In genomic region chr1:208351838-208352237, GRCh38 we compare ENCODE assay signal across 24 cellular contexts.
DNase-seq lines count a peak whose midpoint lies in the region; ATAC-seq, FAIRE-seq and TF ChIP-seq lines count a peak whose summit lies in the region.
"Had no signal": no experiment of that assay in that cellular context is flagged by ENCODE, and none has a peak within 500 bp of the region (broad histone marks: within the 10 kb centered on the region; RNA-seq: fewer than 3 reads in every experiment).

No MANE protein-coding gene starts in this region.

- no peak for FAIRE-seq in HepG2 (lab: Jason Lieb, UNC)
- peak; percentile 35 for FAIRE-seq in K562 (lab: Jason Lieb, UNC)
- FAIRE-seq: A204.1, D721Med, GM12891, GM18507 had no signal

- no peaks in the 10 kb centered on the region for H3K9me1 ChIP-seq in K562 (ENCODE audit: control insufficient read depth, insufficient read depth, low read length)

- CTCF ChIA-PET in HepG2 (lab: Yijun Ruan, JAX; ENCODE audit: low intra/inter-chr PET ratio, low total read pairs) (no interaction called here), SK-N-SH (lab: Yijun Ruan, JAX) (interaction anchor here (1.1 to 1.5 kb wide), 2 partner anchors 19 to 354 kb away, joined by 3 read pairs; no protein-coding TSS in a partner anchor), K562 (lab: Yijun Ruan, JAX; ENCODE audit: low intra/inter-chr PET ratio) (no interaction called here)

- in situ Hi-C loops in HepG2 (cut with HindIII; ENCODE audit: extremely low pct_ligation_motif_present, low pct_unique_long_range_greater_than_20kb): no loop called here
- in situ Hi-C loops in K562 (cut with MboI): no loop called here
- in situ Hi-C loops in KBM-7 (cut with MboI; ENCODE audit: low pct_unique_long_range_greater_than_20kb, low sequenced_read_pairs): no loop called here

- TF ChIP-seq EP300 in HepG2 (IDR thresholded peaks at IDR 0.05; ENCODE audit: low read depth in 2 of 2, low read length in 2 of 2) (no peak), HepG2 (CRISPR knock-in tag; IDR thresholded peaks at IDR 0.05; ENCODE audit: borderline replicate concordance) (no peak), SK-N-SH (IDR thresholded peaks at IDR 0.05; ENCODE audit: borderline replicate concordance in 1 of 2, low read depth in 1 of 2, low read length in 1 of 2) (peak in 1 of 2 experiments; percentile 48; a peak in 1 of 4 replicates), K562 (IDR thresholded peaks at IDR 0.05; ENCODE audit: low read length) (no peak)

- DNase-seq in HepG2 (ENCODE audit: low spot score): no peak
- no peak for DNase-seq in right lobe of liver
- DNase-seq in SK-N-SH: peak; percentile 42
- peak; percentile 16 to 38 (median 32) for DNase-seq in K562 (ENCODE audit: extremely low read depth in 1 of 4, low spot score in 3 of 4)
- DNase-seq in AG08395 (ENCODE audit: low spot score): no peak
- no peak for DNase-seq in KBM-7
- DNase-seq: AML-193; BE2C; CD4-positive, alpha-beta T cell; CD8-positive, alpha-beta memory T cell; DMS 273 treated with DMSO at 0.1 percent for 48 hours; DMS79; GF-D8; H9; HFFc6 had no signal

- BruUV-seq in HepG2 (replicated peaks; lab: Mats Ljungman, UMichigan) (no TSS peak), K562 (replicated peaks; lab: Mats Ljungman, UMichigan) (no TSS peak)

- intact Hi-C loops in HepG2 (cut with micrococcal nuclease; ENCODE audit: unreplicated experiment) (loop anchor here (10.0 kb wide), 1 partner anchor 1003 kb away; no protein-coding TSS in a partner anchor), right lobe of liver (cut with DNase I) (no loop called here), K562 (cut with micrococcal nuclease) (no loop called here)

- no peaks in the 10 kb centered on the region for H3F3A ChIP-seq in SK-N-SH (replicated peaks; ENCODE audit: insufficient read depth)

- no peaks in the 10 kb centered on the region for H3K9me3 ChIP-seq in HepG2 (ENCODE audit: low read length)
- H3K9me3 ChIP-seq in right lobe of liver: no peaks in the 10 kb centered on the region
- no peaks in the 10 kb centered on the region for H3K9me3 ChIP-seq in SK-N-SH
- no peaks in the 10 kb centered on the region for H3K9me3 ChIP-seq in K562 (replicated peaks; ENCODE audit: control insufficient read depth, insufficient read depth, low read depth, low read length)
- H3K9me3 ChIP-seq: BE2C had no signal

- no peaks in the 10 kb centered on the region for H3K9me2 ChIP-seq in SK-N-SH

- H3K27me3 ChIP-seq in HepG2 (ENCODE audit: control insufficient read depth in 1 of 2, insufficient read depth in 2 of 2, low read length in 2 of 2) (no peaks in the 10 kb centered on the region), right lobe of liver (no peaks in the 10 kb centered on the region), SK-N-SH (ENCODE audit: insufficient read depth) (no peaks in the 10 kb centered on the region), K562 (ENCODE audit: control insufficient read depth in 2 of 2, insufficient read depth in 2 of 2, low read length in 2 of 2) (peaks cover 0 to 9% of the 10 kb centered on the region in 2 experiments; a peak in 3 of 5 replicates)
- H3K27me3 ChIP-seq: BE2C; BLaER1 treated with 17β-estradiol and CSF1 and Interleukin-3, amounts not matched to agents 10 nM and 100 nM had no signal

- ATAC-seq in HepG2 (no peak), right lobe of liver (no peak), K562 (peak; percentile 83), HG03460 (IDR thresholded peaks at IDR 0.05; ENCODE audit: unreplicated experiment) (no peak)
- ATAC-seq: GM23338, HCT116 had no signal

- H3K4me3 ChIP-seq in HepG2 (replicated peaks in 1 of 3; ENCODE audit: insufficient read depth in 1 of 3, low read depth in 2 of 3, low read length in 3 of 3) (no peak overlapping the region), right lobe of liver (no peak overlapping the region), SK-N-SH (ENCODE audit: low read depth in 2 of 2, low read length in 1 of 2) (no peak overlapping the region), K562 (no peak overlapping the region)
- H3K4me3 ChIP-seq: BLaER1 treated with 17β-estradiol and CSF1 and Interleukin-3, amounts not matched to agents 10 nM and 100 nM; GM23338 had no signal

- H3K27ac ChIP-seq in HepG2 (ENCODE audit: extremely low read length, insufficient read depth, low read length) (no peak overlapping the region), right lobe of liver (no peak overlapping the region), SK-N-SH (ENCODE audit: low read depth in 2 of 2, low read length in 1 of 2) (no peak overlapping the region; a peak in 1 of 4 replicates), K562 (ENCODE audit: extremely low read depth, low read depth, low read length) (no peak overlapping the region)
- H3K27ac ChIP-seq: 22Rv1; BLaER1 treated with 17β-estradiol and CSF1 and Interleukin-3, amounts not matched to agents 10 nM and 100 nM had no signal

- H3K4me1 ChIP-seq in HepG2 (ENCODE audit: insufficient read depth, low read length) (no peaks in the 10 kb centered on the region), right lobe of liver (no peaks in the 10 kb centered on the region), SK-N-SH (ENCODE audit: control insufficient read depth in 1 of 2, insufficient read depth in 2 of 2, low read depth in 1 of 2, low read length in 1 of 2) (peaks cover 0 to 6% of the 10 kb centered on the region in 2 experiments; a peak in 2 of 4 replicates), K562 (replicated peaks in 1 of 2; ENCODE audit: control insufficient read depth in 2 of 2, insufficient read depth in 2 of 2, low read length in 2 of 2) (peaks cover 0 to 4% of the 10 kb centered on the region in 2 experiments; a peak in 1 of 5 replicates)
- H3K4me1 ChIP-seq: BE2C; BLaER1 treated with 17β-estradiol and CSF1 and Interleukin-3, amounts not matched to agents 10 nM and 100 nM had no signal

- no peak for TF ChIP-seq POLR2A in HepG2 (IDR thresholded peaks at IDR 0.05; ENCODE audit: insufficient read depth in 1 of 2, low read depth in 2 of 2, low read length in 2 of 2)
- no peak for TF ChIP-seq POLR2A in right lobe of liver (IDR thresholded peaks at IDR 0.05)
- no peak for TF ChIP-seq POLR2A in K562 (conservative IDR thresholded peaks at IDR 0.05)

- TF ChIP-seq RAD21 in HepG2 (CRISPR knock-in tag; IDR thresholded peaks at IDR 0.05): no peak
- TF ChIP-seq RAD21 in SK-N-SH (IDR thresholded peaks at IDR 0.05; ENCODE audit: low read length): no peak
- no peak for TF ChIP-seq RAD21 in K562 (CRISPR knock-in tag; conservative IDR thresholded peaks at IDR 0.05 in 1 of 2, IDR thresholded peaks at IDR 0.05 in 1 of 2)

- H3K4me2 ChIP-seq in HepG2 (ENCODE audit: low read depth, low read length) (no peak overlapping the region), SK-N-SH (no peak overlapping the region), K562 (ENCODE audit: insufficient read depth, low read length) (peak overlapping the region; percentile 59)
- H3K4me2 ChIP-seq: BLaER1 treated with 17β-estradiol and CSF1 and Interleukin-3, amounts not matched to agents 10 nM and 100 nM; GM23338 had no signal

- no peaks in the 10 kb centered on the region for H3K36me3 ChIP-seq in HepG2 (replicated peaks in 1 of 2; ENCODE audit: control insufficient read depth in 1 of 2, insufficient read depth in 2 of 2, low read length in 2 of 2)
- H3K36me3 ChIP-seq in right lobe of liver: no peaks in the 10 kb centered on the region
- no peaks in the 10 kb centered on the region for H3K36me3 ChIP-seq in SK-N-SH (replicated peaks in 1 of 2; ENCODE audit: control insufficient read depth in 1 of 2, insufficient read depth in 2 of 2, low read length in 1 of 2)
- H3K36me3 ChIP-seq in K562 (ENCODE audit: control insufficient read depth, insufficient read depth, low read length): no peaks in the 10 kb centered on the region
- H3K36me3 ChIP-seq: BE2C; BLaER1 treated with 17β-estradiol and CSF1 and Interleukin-3, amounts not matched to agents 10 nM and 100 nM had no signal

- H3K9ac ChIP-seq in HepG2 (ENCODE audit: insufficient read depth, low read depth, low read length) (no peak overlapping the region), SK-N-SH (no peak overlapping the region), K562 (ENCODE audit: insufficient read depth in 1 of 2, low read depth in 2 of 2, low read length in 2 of 2) (no peak overlapping the region)
- H3K9ac ChIP-seq: BLaER1 treated with 17β-estradiol and CSF1 and Interleukin-3, amounts not matched to agents 10 nM and 100 nM had no signal

- POLR2A ChIA-PET in HepG2 (lab: Yijun Ruan, JAX): no interaction called here
- POLR2A ChIA-PET in SK-N-SH (lab: Yijun Ruan, JAX): no interaction called here
- POLR2A ChIA-PET in K562 (lab: Yijun Ruan, JAX): interaction anchor here (1.2 kb wide), 1 partner anchor 94 kb away, joined by 4 read pairs; no protein-coding TSS in a partner anchor

- H3K79me2 ChIP-seq in HepG2 (ENCODE audit: insufficient read depth, low read length) (no peaks in the 10 kb centered on the region), SK-N-SH (ENCODE audit: insufficient read depth) (no peaks in the 10 kb centered on the region), K562 (ENCODE audit: control insufficient read depth, insufficient read depth, low read length) (no peaks in the 10 kb centered on the region)

- no peak overlapping the region for H2AFZ ChIP-seq in HepG2 (ENCODE audit: low read length)
- no peak overlapping the region for H2AFZ ChIP-seq in SK-N-SH (ENCODE audit: low read depth)
- H2AFZ ChIP-seq in K562 (ENCODE audit: low read depth, low read length): peak overlapping the region; percentile 69
- H2AFZ ChIP-seq: GM23338 had no signal

- H4K20me1 ChIP-seq in HepG2 (ENCODE audit: insufficient read depth, low read length) (no peaks in the 10 kb centered on the region), SK-N-SH (ENCODE audit: insufficient read depth) (no peaks in the 10 kb centered on the region), K562 (replicated peaks; ENCODE audit: control insufficient read depth, insufficient read depth, low read length) (no peaks in the 10 kb centered on the region)
- H4K20me1 ChIP-seq: BLaER1 treated with 17β-estradiol and CSF1 and Interleukin-3, amounts not matched to agents 10 nM and 100 nM had no signal

- no peak for TF ChIP-seq CTCF in HepG2 (CRISPR knock-in tag; IDR thresholded peaks at IDR 0.05)
- TF ChIP-seq CTCF in right lobe of liver (IDR thresholded peaks at IDR 0.05): no peak
- TF ChIP-seq CTCF in SK-N-SH (IDR thresholded peaks at IDR 0.05): no peak
- TF ChIP-seq CTCF in K562 (IDR thresholded peaks at IDR 0.05 in 2 of 3, conservative IDR thresholded peaks at IDR 0.05 in 1 of 3; ENCODE audit: insufficient read depth in 2 of 3, low read depth in 1 of 3, low read length in 3 of 3): no peak

- 53% methylated on average over 8 of the region's 8 CpGs for WGBS in HepG2 (ENCODE audit: low lambda C conversion rate)
- 87% methylated on average over 8 of the region's 8 CpGs for WGBS in right lobe of liver (ENCODE audit: insufficient coverage, low coverage, low lambda C conversion rate, missing lambda C conversion rate)
- WGBS in SK-N-SH (ENCODE audit: low lambda C conversion rate): 50% methylated on average over 8 of the region's 8 CpGs
- 3% methylated on average over 8 of the region's 8 CpGs for WGBS in K562 (ENCODE audit: insufficient coverage, low coverage, missing lambda C conversion rate)

TF ChIP-seq in HepG2, 621 proteins besides CTCF, POLR2A, EP300 and RAD21 (continues in another document):
- no peak for TF ChIP-seq MAFG (CRISPR knock-in tag; IDR thresholded peaks at IDR 0.05)

Comparison
In these comparisons a context has a peak if more than half of its experiments do, and no peak if none do; other contexts are left out.
1. DNase-seq: peak in SK-N-SH (single experiment) and K562 (4 of 4); none in HepG2 (single experiment), right lobe of liver (0 of 3), AG08395 (single experiment) and KBM-7 (single experiment).
2. Of the 241 proteins assayed by ChIP-seq in both HepG2 and K562: peak only in HepG2: none; only in K562: ADNP, CEBPB, CREM, DPF2, HDAC2, JUND and 4 more; in both: none; in neither: 226; mixed calls (peak in some experiments, not most) for 5.